20 cellular contexts compared by ENCODE assay signal in the genomic region with DNA sequence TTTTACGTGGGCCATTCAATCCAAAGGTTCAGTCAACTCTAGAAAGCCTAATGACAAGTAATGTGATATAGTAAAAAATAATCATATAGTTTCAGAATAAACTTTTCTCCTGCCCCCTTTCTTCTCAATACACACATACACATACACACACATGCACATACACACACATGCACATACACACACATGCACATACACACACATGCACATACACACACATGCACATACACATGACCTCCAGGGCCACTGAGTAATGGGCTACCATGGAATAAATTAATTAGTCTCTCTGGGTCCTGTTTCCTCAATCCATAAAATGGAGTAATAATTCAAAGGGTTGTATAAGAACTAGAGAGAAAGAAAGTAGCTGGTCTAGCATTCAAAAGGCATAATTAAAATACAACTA. TPM values are rescaled to one million over a fixed set of nuclear protein-coding genes. Genes with fewer than 3 reads are reported as not detected.
DNase-seq lines count a peak whose midpoint lies in the region; ATAC-seq and TF ChIP-seq lines count a peak whose summit lies in the region.
"Had no signal": no experiment of that assay in that cellular context is flagged by ENCODE, and none has a peak within 500 bp of the region (broad histone marks: within the 10 kb centered on the region; RNA-seq: fewer than 3 reads in every experiment).

No MANE protein-coding gene starts in this region.

- H4K20me1 ChIP-seq in DOHH2 (ENCODE audit: control insufficient read depth, insufficient read depth, low read depth, low read length) = no peaks in the 10 kb centered on the region

- H3K36me3 ChIP-seq in DOHH2 (ENCODE audit: control insufficient read depth, low read length) = no peaks in the 10 kb centered on the region
- H3K36me3 ChIP-seq in Peyer's patch = no peaks in the 10 kb centered on the region
- no peaks in the 10 kb centered on the region for H3K36me3 ChIP-seq in prostate gland
- H3K36me3 ChIP-seq: BE2C had no signal

- peak overlapping the region; percentile 90 for H3K27ac Mint-ChIP-seq in CD4-positive, alpha-beta T cell
- H3K27ac Mint-ChIP-seq in T-helper 17 cell = peak overlapping the region; percentile 93
- H3K27ac Mint-ChIP-seq in stimulated activated memory B cell treated with anti-CD40 and anti-IgM and Interleukin-4, amounts not matched to agents 10 μg/mL and 1 μg/mL and 100 μg/mL, for 72 hours = peak overlapping the region; percentile 59
- H3K27ac Mint-ChIP-seq: GM23338, HFFc6 had no signal

- POLR2A ChIA-PET in CD4-positive, alpha-beta T cell (lab: Charles Lee) = no interaction called here

- no peaks in the 10 kb centered on the region for H3K27me3 Mint-ChIP-seq in CD4-positive, alpha-beta T cell
- H3K27me3 Mint-ChIP-seq in T-helper 17 cell = no peaks in the 10 kb centered on the region
- no peaks in the 10 kb centered on the region for H3K27me3 Mint-ChIP-seq in stimulated activated memory B cell treated with anti-CD40 and anti-IgM and Interleukin-4, amounts not matched to agents 10 μg/mL and 1 μg/mL and 100 μg/mL, for 72 hours
- H3K27me3 Mint-ChIP-seq: IgD-negative memory B cell had no signal

- no peak for ATAC-seq in CD4-positive, alpha-beta T cell (ENCODE audit: poor library complexity)
- ATAC-seq in T-helper 17 cell = no peak
- ATAC-seq in stimulated activated memory B cell treated with anti-CD40 and anti-IgM and Interleukin-4, amounts not matched to agents 10 μg/mL and 1 μg/mL and 100 μg/mL, for 72 hours = no peak
- ATAC-seq: CD8-positive, alpha-beta T cell; GM12878; GM23338 had no signal

- peaks cover 5% of the 10 kb centered on the region for H3K36me3 Mint-ChIP-seq in CD4-positive, alpha-beta T cell (ENCODE audit: low read depth)
- H3K36me3 Mint-ChIP-seq in T-helper 17 cell (ENCODE audit: low read depth) = no peaks in the 10 kb centered on the region
- no peaks in the 10 kb centered on the region for H3K36me3 Mint-ChIP-seq in stimulated activated memory B cell treated with anti-CD40 and anti-IgM and Interleukin-4, amounts not matched to agents 10 μg/mL and 1 μg/mL and 100 μg/mL, for 72 hours

- H3K4me3 Mint-ChIP-seq in CD4-positive, alpha-beta T cell = peak overlapping the region; percentile 3
- no peak overlapping the region for H3K4me3 Mint-ChIP-seq in T-helper 17 cell
- no peak overlapping the region for H3K4me3 Mint-ChIP-seq in stimulated activated memory B cell treated with anti-CD40 and anti-IgM and Interleukin-4, amounts not matched to agents 10 μg/mL and 1 μg/mL and 100 μg/mL, for 72 hours
- H3K4me3 Mint-ChIP-seq: CD8-positive, alpha-beta T cell; GM23338; HFFc6 had no signal

- H3K9me3 ChIP-seq in CD4-positive, alpha-beta T cell (ENCODE audit: control insufficient read depth, low read length) = no peaks in the 10 kb centered on the region
- no peaks in the 10 kb centered on the region for H3K9me3 ChIP-seq in DOHH2 (ENCODE audit: control insufficient read depth, insufficient read depth, low read length)
- no peaks in the 10 kb centered on the region for H3K9me3 ChIP-seq in T-helper 17 cell (ENCODE audit: control insufficient read depth, low read length, poor library complexity, severe bottlenecking)
- H3K9me3 ChIP-seq in Peyer's patch = no peaks in the 10 kb centered on the region
- H3K9me3 ChIP-seq in prostate gland = no peaks in the 10 kb centered on the region
- H3K9me3 ChIP-seq: BE2C had no signal

- DNase-seq in CD4-positive, alpha-beta T cell = no peak
- DNase-seq in T-helper 17 cell (no peak), GM20000 (ENCODE audit: low spot score) (no peak), Peyer's patch (no peak), prostate gland (ENCODE audit: low spot score) (no peak)
- DNase-seq: ACHN; BE2C; C1 segment of cervical spinal cord; Calu3; CD8-positive, alpha-beta T cell; DMS79 treated with DMSO at 0.1 percent for 48 hours; EL; HCEC 1CT; HFFc6; KG1 had no signal

- CTCF ChIA-PET in CD4-positive, alpha-beta T cell (lab: Charles Lee) = interaction anchor here (1.3 kb wide), 1 partner anchor 848 kb away, joined by 3 read pairs; no protein-coding TSS in a partner anchor

- no peak for TF ChIP-seq CTCF in CD4-positive, alpha-beta T cell (IDR thresholded peaks at IDR 0.05)
- TF ChIP-seq CTCF in DOHH2 (IDR thresholded peaks at IDR 0.05; ENCODE audit: low read depth, low read length, poor library complexity, severe bottlenecking) (no peak), GM20000 (IDR thresholded peaks at IDR 0.05; ENCODE audit: extremely low read depth, missing control alignments) (no peak), Peyer's patch (IDR thresholded peaks at IDR 0.05) (no peak), prostate gland (IDR thresholded peaks at IDR 0.05) (no peak)

- no peak overlapping the region for H3K27ac ChIP-seq in CD4-positive, alpha-beta T cell (ENCODE audit: low read depth, low read length)
- H3K27ac ChIP-seq in DOHH2 (ENCODE audit: low read depth, low read length) = no peak overlapping the region
- no peak overlapping the region for H3K27ac ChIP-seq in Peyer's patch
- no peak overlapping the region for H3K27ac ChIP-seq in prostate gland

- H3K4me3 ChIP-seq in DOHH2 (ENCODE audit: low read length) = no peak overlapping the region
- no peak overlapping the region for H3K4me3 ChIP-seq in Peyer's patch
- no peak overlapping the region for H3K4me3 ChIP-seq in prostate gland
- H3K4me3 ChIP-seq: GM12878, GM23338 had no signal

- WGBS in prostate gland = 94% methylated on average over 1 of the region's 1 CpG

- peaks cover 71% of the 10 kb centered on the region for H3K4me1 Mint-ChIP-seq in CD4-positive, alpha-beta T cell (ENCODE audit: low read depth)
- peaks cover 65% of the 10 kb centered on the region for H3K4me1 Mint-ChIP-seq in T-helper 17 cell
- peaks cover 34% of the 10 kb centered on the region for H3K4me1 Mint-ChIP-seq in stimulated activated memory B cell treated with anti-CD40 and anti-IgM and Interleukin-4, amounts not matched to agents 10 μg/mL and 1 μg/mL and 100 μg/mL, for 72 hours

- peaks cover 3% of the 10 kb centered on the region; the same call in 1 of the 2 replicates for H3K79me2 ChIP-seq in DOHH2 (ENCODE audit: control insufficient read depth, low read length)

- H3K9me2 ChIP-seq in DOHH2 (replicated peaks; ENCODE audit: control insufficient read depth, low read length) = no peaks in the 10 kb centered on the region

- TF ChIP-seq POLR2A in Peyer's patch (IDR thresholded peaks at IDR 0.05) (no peak), prostate gland (IDR thresholded peaks at IDR 0.05) (no peak)

- H3K4me1 ChIP-seq in DOHH2 (ENCODE audit: control insufficient read depth, low read length) (peaks cover 42% of the 10 kb centered on the region), Peyer's patch (no peaks in the 10 kb centered on the region), prostate gland (replicated peaks) (no peaks in the 10 kb centered on the region)

- no peaks in the 10 kb centered on the region for H3K27me3 ChIP-seq in CD4-positive, alpha-beta T cell (ENCODE audit: control insufficient read depth, insufficient read depth, low read length)
- H3K27me3 ChIP-seq in DOHH2 (ENCODE audit: control insufficient read depth, low read length) = no peaks in the 10 kb centered on the region
- H3K27me3 ChIP-seq in Peyer's patch = no peaks in the 10 kb centered on the region
- H3K27me3 ChIP-seq in prostate gland (replicated peaks; ENCODE audit: insufficient read depth) = no peaks in the 10 kb centered on the region
- H3K27me3 ChIP-seq: BE2C had no signal

- peak overlapping the region; percentile 47; the same call in 1 of the 2 replicates for H3K4me2 ChIP-seq in DOHH2 (ENCODE audit: low read length)
- H3K4me2 ChIP-seq: GM23338 had no signal

- H3K9me3 Mint-ChIP-seq in CD4-positive, alpha-beta T cell = no peaks in the 10 kb centered on the region
- H3K9me3 Mint-ChIP-seq in stimulated activated memory B cell treated with anti-CD40 and anti-IgM and Interleukin-4, amounts not matched to agents 10 μg/mL and 1 μg/mL and 100 μg/mL, for 72 hours = no peaks in the 10 kb centered on the region
- H3K9me3 Mint-ChIP-seq: CD8-positive, alpha-beta T cell; HFFc6; IgD-negative memory B cell had no signal

- no peaks in the 10 kb centered on the region for H3F3A ChIP-seq in DOHH2 (ENCODE audit: control insufficient read depth, insufficient read depth)

- intact Hi-C loops in CD4-positive, alpha-beta T cell (cut with DNase I, micrococcal nuclease) = loop anchor here (5.0 to 10.0 kb wide), 3 partner anchors 579 to 757 kb away; no protein-coding TSS in a partner anchor
- intact Hi-C loops in prostate gland (cut with DNase I) = loop anchor here (10.0 kb wide), 1 partner anchor 747 kb away; no protein-coding TSS in a partner anchor

RNA-seq across cellular contexts. Expression of a gene that starts 5.4 kb away (rescaled TPM):
- 100 to 1,000 TPM in 1 of 2 experiments, 10 to 100 TPM in 1; 91.3 to 102 TPM for total RNA-seq in CD4-positive, alpha-beta T cell
- total RNA-seq in T-helper 17 cell (100 to 1,000 TPM; 166 to 170 TPM), Peyer's patch (10 to 100 TPM in 3 of 4 donors, 1 to 10 TPM in 1; 6.8 to 58.6 (median 12.6) TPM), prostate gland (100 to 1,000 TPM in 1 of 2 donors, 10 to 100 TPM in 1; 72.3 to 205 TPM)
